10 cellular contexts compared by ENCODE assay signal in the genomic region with DNA sequence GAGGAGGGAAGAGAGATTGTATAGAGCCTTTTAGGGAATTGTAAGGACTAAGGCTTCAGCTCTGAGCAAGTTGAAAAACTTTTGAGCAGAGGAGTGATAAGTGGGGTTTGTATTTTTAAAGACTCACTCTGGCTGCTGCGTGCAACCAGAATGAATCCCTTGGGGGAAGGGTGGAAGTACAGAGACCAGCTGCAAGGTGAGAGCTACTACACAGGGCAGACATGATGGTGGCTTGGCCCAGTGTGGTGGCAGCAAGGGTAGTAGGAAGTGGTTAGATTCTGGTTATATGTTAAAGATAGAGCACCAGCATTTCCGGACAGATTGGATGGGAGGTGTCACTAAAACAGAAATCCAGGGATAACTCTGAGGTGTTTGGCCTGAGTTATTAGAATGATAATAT. TPM values are rescaled to one million over a fixed set of nuclear protein-coding genes. Genes with fewer than 3 reads are reported as not detected.
DNase-seq lines count a peak whose midpoint lies in the region; ATAC-seq, FAIRE-seq and TF ChIP-seq lines count a peak whose summit lies in the region.
"Had no signal": no experiment of that assay in that cellular context is flagged by ENCODE, and none has a peak within 500 bp of the region (broad histone marks: within the 10 kb centered on the region; RNA-seq: fewer than 3 reads in every experiment).

No MANE protein-coding gene starts in this region.

- WGBS in pancreas, 2 donors = 81 to 91% methylated on average over 2 of the region's 2 CpGs

- no peaks in the 10 kb centered on the region for H3K27me3 ChIP-seq in pancreas

- DNase-seq in RCC 7860 (ENCODE audit: low spot score) (no peak), hypothalamus (lab: John Stamatoyannopoulos, UW) (no peak), dermis blood vessel endothelial cell (no peak), pancreas (no peak)
- DNase-seq: DMS79 treated with DMSO at 0.1 percent for 48 hours, NCI-H1105 treated with DMSO at 0.1 percent for 48 hours had no signal

- peak; percentile 95 for ATAC-seq in GM18502 (IDR thresholded peaks at IDR 0.05; ENCODE audit: poor library complexity, unreplicated experiment)
- peak; percentile 98 for ATAC-seq in GM21447 (IDR thresholded peaks at IDR 0.05; ENCODE audit: unreplicated experiment)
- ATAC-seq in HG03439 (IDR thresholded peaks at IDR 0.05; ENCODE audit: unreplicated experiment) = peak; percentile 74
- ATAC-seq in esophagus mucosa = peak; percentile 37
- no peak for ATAC-seq in pancreas

- FAIRE-seq in RCC 7860 (lab: Jason Lieb, UNC) (no peak), pancreas (lab: Jason Lieb, UNC) (no peak)

- no peak overlapping the region for H3K27ac ChIP-seq in pancreas

- H3K9me3 ChIP-seq in pancreas = no peaks in the 10 kb centered on the region

- H3K36me3 ChIP-seq in pancreas = no peaks in the 10 kb centered on the region

- peaks cover 0 to 9% (median 0%) of the 10 kb centered on the region in 3 donors for H3K4me1 ChIP-seq in pancreas

- no peak overlapping the region for H3K4me3 ChIP-seq in pancreas

- intact Hi-C loops in pancreas (cut with DNase I) = no loop called here

- no peak for TF ChIP-seq CTCF in pancreas (IDR thresholded peaks at IDR 0.05)

RNA-seq across cellular contexts. Expression of a gene that starts 10.1 kb away (rescaled TPM):
- total RNA-seq in esophagus mucosa (19.8 TPM), dermis blood vessel endothelial cell (42.2 and 90.0 TPM in 2 replicates), pancreas (10 to 100 TPM; 10.5 to 37.0 (median 17.8) TPM)
- 1 to 10 TPM; 4.0 to 7.5 TPM for polyA plus RNA-seq in pancreas

Comparison
In these comparisons a context has a peak if more than half of its experiments do, and no peak if none do; other contexts are left out.
1. ATAC-seq: peak in GM18502 (single experiment), GM21447 (single experiment), HG03439 (single experiment) and esophagus mucosa (single experiment); none in pancreas (0 of 4).